ENCODE assay signal across 8 cellular contexts in genomic region chr17:55576237-55576998, GRCh38.
DNase-seq lines count a peak whose midpoint lies in the region; ATAC-seq and TF ChIP-seq lines count a peak whose summit lies in the region.

No MANE protein-coding gene starts in this region.

- H4K20me1 ChIP-seq in H9 (ENCODE audit: control insufficient read depth, insufficient read depth, insufficient read length): no peaks in the 10 kb centered on the region

- TF ChIP-seq CTCF in omental fat pad (IDR thresholded peaks at IDR 0.05) (no peak), H9 (conservative IDR thresholded peaks at IDR 0.05) (no peak)

- H3K18ac ChIP-seq in H9 (ENCODE audit: insufficient read length, low read depth, low read length): no peak overlapping the region

- no peak overlapping the region for H3K23ac ChIP-seq in H9 (ENCODE audit: insufficient read length, low read depth, low read length)

- no peak overlapping the region for H4K8ac ChIP-seq in H9 (replicated peaks; ENCODE audit: insufficient read length, low read depth, low read length)

- H4K91ac ChIP-seq in H9 (ENCODE audit: insufficient read length, low read depth, low read length): no peak overlapping the region

- H4K5ac ChIP-seq in H9 (ENCODE audit: insufficient read length, low read depth, low read length): no peak overlapping the region

- DNase-seq in Right ventricle myocardium inferior (ENCODE audit: missing footprints): no peak
- no peak for DNase-seq in cardiac septum (ENCODE audit: low spot score)
- DNase-seq in NOMO-1 treated with DMSO at 0.1 percent for 48 hours (lab: John Stamatoyannopoulos, UW; ENCODE audit: unreplicated experiment): peak; percentile 80
- no peak for DNase-seq in effector memory CD4-positive, alpha-beta T cell
- DNase-seq in omental fat pad (ENCODE audit: low spot score): no peak
- DNase-seq in H9: no peak
- no peak for DNase-seq in C1 segment of cervical spinal cord (lab: John Stamatoyannopoulos, UW)

- H3K9me3 Mint-ChIP-seq in H9: no peaks in the 10 kb centered on the region

- H3K4me3 ChIP-seq in effector memory CD4-positive, alpha-beta T cell (ENCODE audit: insufficient read depth, low read depth, low read length, poor library complexity, severe bottlenecking): peak overlapping the region; percentile 60

- H2BK20ac ChIP-seq in H9 (ENCODE audit: low read depth, low read length, poor library complexity, severe bottlenecking): no peak overlapping the region

- no peak overlapping the region for H3K4me3 Mint-ChIP-seq in H9

- no peak overlapping the region for H2AFZ ChIP-seq in H9 (ENCODE audit: low read length)

- H3K9me3 ChIP-seq in effector memory CD4-positive, alpha-beta T cell (ENCODE audit: control insufficient read depth, low read length): no peaks in the 10 kb centered on the region
- H3K9me3 ChIP-seq in H9 (ENCODE audit: control insufficient read depth, low read depth, low read length): no peaks in the 10 kb centered on the region

- H3K36me3 Mint-ChIP-seq in H9 (ENCODE audit: insufficient read depth in 1 of 3, low read depth in 3 of 3): no peaks in the 10 kb centered on the region

- no peak overlapping the region for H2BK12ac ChIP-seq in H9 (ENCODE audit: insufficient read length, low read depth, low read length)

- H3K27ac ChIP-seq in effector memory CD4-positive, alpha-beta T cell (ENCODE audit: insufficient read depth, low read length, poor library complexity, severe bottlenecking): peak overlapping the region; percentile 49
- no peak overlapping the region for H3K27ac ChIP-seq in H9 (ENCODE audit: insufficient read length, low read depth, low read length)

- H3K79me2 ChIP-seq in H9 (ENCODE audit: insufficient read depth, low read length): no peaks in the 10 kb centered on the region

- no peak overlapping the region for H3K14ac ChIP-seq in H9 (ENCODE audit: insufficient read depth, low read length)

- no peak overlapping the region for H3K4me2 ChIP-seq in H9 (ENCODE audit: insufficient read depth, insufficient read length, low read length)

- intact Hi-C loops in Right ventricle myocardium inferior (cut with DNase I): no loop called here
- intact Hi-C loops in cardiac septum (cut with DNase I): no loop called here

- no peaks in the 10 kb centered on the region for H3K27me3 Mint-ChIP-seq in H9 (ENCODE audit: low read depth)

- H3K4me1 ChIP-seq in effector memory CD4-positive, alpha-beta T cell (ENCODE audit: control insufficient read depth, insufficient read depth, low read length, poor library complexity, severe bottlenecking): peaks cover 7% of the 10 kb centered on the region
- no peaks in the 10 kb centered on the region for H3K4me1 ChIP-seq in H9 (ENCODE audit: insufficient read depth, low read length)

- no peak overlapping the region for H3K27ac Mint-ChIP-seq in H9

- no CpG with 5 or more reads among the region's 8 CpGs for WGBS in H9 (ENCODE audit: extremely low coverage, insufficient read length, low lambda C conversion rate)

- H2AK5ac ChIP-seq in H9 (ENCODE audit: insufficient read length, low read length): no peak overlapping the region

- H2BK15ac ChIP-seq in H9 (ENCODE audit: low read depth, low read length): no peak overlapping the region

- no peaks in the 10 kb centered on the region for H3K79me1 ChIP-seq in H9 (ENCODE audit: insufficient read depth, low read depth, low read length, poor library complexity, severe bottlenecking)

- peak; percentile 70 for ATAC-seq in Right ventricle myocardium inferior
- ATAC-seq in omental fat pad (ENCODE audit: low FRiP score): peak; percentile 86
- ATAC-seq in HG03175 (IDR thresholded peaks at IDR 0.05; ENCODE audit: unreplicated experiment): no peak

- H3K27me3 ChIP-seq in effector memory CD4-positive, alpha-beta T cell (replicated peaks; ENCODE audit: control insufficient read depth, insufficient read depth, low read length, poor library complexity, severe bottlenecking): no peaks in the 10 kb centered on the region
- no peaks in the 10 kb centered on the region for H3K27me3 ChIP-seq in H9 (ENCODE audit: insufficient read depth, low read length)

- no peak overlapping the region for H2BK5ac ChIP-seq in H9 (ENCODE audit: insufficient read length, low read length)

- H3K9ac ChIP-seq in H9 (ENCODE audit: extremely low read depth, insufficient read length, low read length): no peak overlapping the region

- H3T11ph ChIP-seq in H9 (ENCODE audit: low read length): no peak overlapping the region

- H2BK120ac ChIP-seq in H9 (ENCODE audit: low read depth, low read length, poor library complexity, severe bottlenecking): no peak overlapping the region

- H3K36me3 ChIP-seq in effector memory CD4-positive, alpha-beta T cell (ENCODE audit: control insufficient read depth, insufficient read depth, low read length): no peaks in the 10 kb centered on the region

- H3K23me2 ChIP-seq in H9 (ENCODE audit: insufficient read length, low read depth, low read length, poor library complexity, severe bottlenecking): no peaks in the 10 kb centered on the region

- H3K4ac ChIP-seq in H9 (ENCODE audit: low read depth, low read length): no peak overlapping the region

- no peak overlapping the region for H3K56ac ChIP-seq in H9 (ENCODE audit: insufficient read length, low read depth, low read length)

- no peaks in the 10 kb centered on the region for H3K4me1 Mint-ChIP-seq in H9
